In genomic region chrX:120250522-120251271, GRCh38 we compare ENCODE assay signal across 8 cellular contexts. TPM values are rescaled to one million over a fixed set of nuclear protein-coding genes. Genes with fewer than 3 reads are reported as not detected.
DNase-seq lines count a peak whose midpoint lies in the region; ATAC-seq, FAIRE-seq and TF ChIP-seq lines count a peak whose summit lies in the region.

A gene with protein sequence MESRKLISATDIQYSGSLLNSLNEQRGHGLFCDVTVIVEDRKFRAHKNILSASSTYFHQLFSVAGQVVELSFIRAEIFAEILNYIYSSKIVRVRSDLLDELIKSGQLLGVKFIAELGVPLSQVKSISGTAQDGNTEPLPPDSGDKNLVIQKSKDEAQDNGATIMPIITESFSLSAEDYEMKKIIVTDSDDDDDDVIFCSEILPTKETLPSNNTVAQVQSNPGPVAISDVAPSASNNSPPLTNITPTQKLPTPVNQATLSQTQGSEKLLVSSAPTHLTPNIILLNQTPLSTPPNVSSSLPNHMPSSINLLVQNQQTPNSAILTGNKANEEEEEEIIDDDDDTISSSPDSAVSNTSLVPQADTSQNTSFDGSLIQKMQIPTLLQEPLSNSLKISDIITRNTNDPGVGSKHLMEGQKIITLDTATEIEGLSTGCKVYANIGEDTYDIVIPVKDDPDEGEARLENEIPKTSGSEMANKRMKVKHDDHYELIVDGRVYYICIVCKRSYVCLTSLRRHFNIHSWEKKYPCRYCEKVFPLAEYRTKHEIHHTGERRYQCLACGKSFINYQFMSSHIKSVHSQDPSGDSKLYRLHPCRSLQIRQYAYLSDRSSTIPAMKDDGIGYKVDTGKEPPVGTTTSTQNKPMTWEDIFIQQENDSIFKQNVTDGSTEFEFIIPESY (plus strand): TSS chrX:120250812. CDS start chrX:120253416, 2,604 bp downstream.

- peak within 1 kb of the TSS; percentile 90 to 93 for H3K27ac Mint-ChIP-seq in natural killer cell treated with Interleukin-12 subunit alpha and Interleukin-12 subunit beta and Interleukin-15 and Interleukin-18, amount 100 ng/mL, for 72 hours

- H3K9ac ChIP-seq in ES-I3 (ENCODE audit: low read depth, low read length), result peak within 1 kb of the TSS; percentile 73

- peaks cover 4% of the 10 kb centered on the region; the same call in 1 of the 2 replicates for H3K36me3 ChIP-seq in ES-I3 (ENCODE audit: insufficient read depth, low read length)

- peaks cover 0 to 16% of the 10 kb centered on the region in 2 donors for H3K27me3 Mint-ChIP-seq in natural killer cell treated with Interleukin-12 subunit alpha and Interleukin-12 subunit beta and Interleukin-15 and Interleukin-18, amount 100 ng/mL, for 72 hours

- no peaks in the 10 kb centered on the region for H3K9me3 Mint-ChIP-seq in natural killer cell treated with Interleukin-12 subunit alpha and Interleukin-12 subunit beta and Interleukin-15 and Interleukin-18, amount 100 ng/mL, for 72 hours

- TF ChIP-seq POLR2A in H54 (IDR thresholded peaks at IDR 0.05; ENCODE audit: low read depth, low read length), result peak; percentile 71
- peak; percentile 63 for TF ChIP-seq POLR2A in Raji (IDR thresholded peaks at IDR 0.05; ENCODE audit: insufficient read depth, low read depth, low read length)

- H3K4me3 Mint-ChIP-seq in natural killer cell treated with Interleukin-12 subunit alpha and Interleukin-12 subunit beta and Interleukin-15 and Interleukin-18, amount 100 ng/mL, for 72 hours, result peak within 1 kb of the TSS; percentile 97

- peak; percentile 63 for DNase-seq in H54 (ENCODE audit: insufficient read length, low spot score)
- peak; percentile 87 for DNase-seq in LoVo (ENCODE audit: low spot score)
- DNase-seq in activated T-helper 9 cell treated with anti-CD3 and anti-CD28 coated beads, Interleukin-2, amount 50 U/mL, for 16 hours (ENCODE audit: low read depth), result peak; percentile 77
- peak; percentile 92 for DNase-seq in fibroblast of peridontal ligament (ENCODE audit: extremely low read depth)
- peak; percentile 92 for DNase-seq in natural killer cell treated with Interleukin-12 subunit alpha and Interleukin-12 subunit beta and Interleukin-15 and Interleukin-18, amount 100 ng/mL, for 72 hours (ENCODE audit: low spot score)
- DNase-seq in stimulated activated naive CD8-positive, alpha-beta T cell treated with anti-CD3 and anti-CD28 coated beads, Interleukin-15, Interleukin-2, amounts not matched to agents 100 U/mL and 50 U/mL, for 24 hours, result peak; percentile 84

- FAIRE-seq in H54 (lab: Jason Lieb, UNC), result peak; percentile 90

- no peaks in the 10 kb centered on the region for H3K4me1 ChIP-seq in ES-I3 (ENCODE audit: insufficient read depth, low read length)

- H3K4me1 Mint-ChIP-seq in natural killer cell treated with Interleukin-12 subunit alpha and Interleukin-12 subunit beta and Interleukin-15 and Interleukin-18, amount 100 ng/mL, for 72 hours (ENCODE audit: low read depth in 2 of 2), result peaks cover 11% of the 10 kb centered on the region in 2 donors

- H3K9me3 ChIP-seq in ES-I3 (ENCODE audit: control insufficient read depth, insufficient read depth, low read length), result no peaks in the 10 kb centered on the region

- peaks cover 12% of the 10 kb centered on the region for H3K36me3 Mint-ChIP-seq in natural killer cell treated with Interleukin-12 subunit alpha and Interleukin-12 subunit beta and Interleukin-15 and Interleukin-18, amount 100 ng/mL, for 72 hours

- peak; percentile 99 to 100 for ATAC-seq in natural killer cell treated with Interleukin-12 subunit alpha and Interleukin-12 subunit beta and Interleukin-15 and Interleukin-18, amount 100 ng/mL, for 72 hours
- peak; percentile 100 for ATAC-seq in stimulated activated naive CD8-positive, alpha-beta T cell treated with anti-CD3 and anti-CD28 coated beads, Interleukin-15, Interleukin-2, amounts not matched to agents 100 U/mL and 50 U/mL, for 24 hours

RNA-seq across cellular contexts. Expression of the gene that starts here (rescaled TPM):
- 10 to 100 TPM; 11.2 to 18.1 TPM for total RNA-seq in natural killer cell treated with Interleukin-12 subunit alpha and Interleukin-12 subunit beta and Interleukin-15 and Interleukin-18, amount 100 ng/mL, for 72 hours

Comparison
In these comparisons a context has a peak if more than half of its experiments do, and no peak if none do; other contexts are left out.
1. Peak in every context shown above with its lines: DNase-seq and ATAC-seq.